1 cellular context compared by ENCODE assay signal in genomic region chr4:99381588-99382175, GRCh38.
TF ChIP-seq lines count a peak whose summit lies in the region.

No MANE protein-coding gene starts in this region.

TF ChIP-seq in IMR-90, 13 proteins besides CTCF, POLR2A, EP300 and RAD21:
- no peak for TF ChIP-seq FOS (IDR thresholded peaks at IDR 0.05; ENCODE audit: low read depth, low read length)
- TF ChIP-seq, protein P1, sequence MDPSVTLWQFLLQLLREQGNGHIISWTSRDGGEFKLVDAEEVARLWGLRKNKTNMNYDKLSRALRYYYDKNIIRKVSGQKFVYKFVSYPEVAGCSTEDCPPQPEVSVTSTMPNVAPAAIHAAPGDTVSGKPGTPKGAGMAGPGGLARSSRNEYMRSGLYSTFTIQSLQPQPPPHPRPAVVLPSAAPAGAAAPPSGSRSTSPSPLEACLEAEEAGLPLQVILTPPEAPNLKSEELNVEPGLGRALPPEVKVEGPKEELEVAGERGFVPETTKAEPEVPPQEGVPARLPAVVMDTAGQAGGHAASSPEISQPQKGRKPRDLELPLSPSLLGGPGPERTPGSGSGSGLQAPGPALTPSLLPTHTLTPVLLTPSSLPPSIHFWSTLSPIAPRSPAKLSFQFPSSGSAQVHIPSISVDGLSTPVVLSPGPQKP (IDR thresholded peaks at IDR 0.05; ENCODE audit: borderline replicate concordance, low read depth, low read length) = no peak
- TF ChIP-seq SMC3 (IDR thresholded peaks at IDR 0.05; ENCODE audit: low read depth, low read length) = no peak
- no peak for TF ChIP-seq MAZ (IDR thresholded peaks at IDR 0.05; ENCODE audit: borderline replicate concordance, low read depth, low read length)
